19 cellular contexts compared by ENCODE assay signal in genomic region chr10:21161647-21162046, GRCh38.
A peak's percentile ranks its signal among the peaks of the same experiment; 100 is the strongest.
DNase-seq lines count a peak whose midpoint lies in the region; ATAC-seq lines count a peak whose summit lies in the region.
"Had no signal": no experiment of that assay in that cellular context is flagged by ENCODE, and none has a peak within 500 bp of the region (broad histone marks: within the 10 kb centered on the region; RNA-seq: fewer than 3 reads in every experiment).

No MANE protein-coding gene starts in this region.

- H3K9me3 ChIP-seq in HUES48 (ENCODE audit: control insufficient read depth, insufficient read depth, low read length) (peaks cover 10% of the 10 kb centered on the region; the same call in 1 of the 2 replicates), ectodermal cell (ENCODE audit: control insufficient read depth, low read length) (peaks cover 3% of the 10 kb centered on the region)
- H3K9me3 ChIP-seq: SK-N-SH had no signal

- no peak for ATAC-seq in GM18868 (IDR thresholded peaks at IDR 0.05; ENCODE audit: unreplicated experiment)
- ATAC-seq: PC-3 had no signal

- H3K36me3 ChIP-seq in HUES48 (ENCODE audit: control insufficient read depth, insufficient read depth, low read length) (no peaks in the 10 kb centered on the region), ectodermal cell (ENCODE audit: control insufficient read depth, insufficient read depth, low read length) (peaks cover 10% of the 10 kb centered on the region)

- peak overlapping the region; percentile 87 for H3K27ac ChIP-seq in HUES48 (ENCODE audit: low read depth, low read length)
- H3K27ac ChIP-seq in ectodermal cell (ENCODE audit: insufficient read depth, low read depth, low read length, poor library complexity, severe bottlenecking), result peak overlapping the region; percentile 78

- H3K4me3 ChIP-seq in HUES48 (ENCODE audit: low read depth, low read length) (no peak overlapping the region), ectodermal cell (ENCODE audit: insufficient read depth, low read depth, low read length) (no peak overlapping the region)

- no peaks in the 10 kb centered on the region for H3K27me3 ChIP-seq in HUES48 (ENCODE audit: control insufficient read depth, insufficient read depth, low read length)
- H3K27me3 ChIP-seq in ectodermal cell (ENCODE audit: control insufficient read depth, insufficient read depth, low read length, poor library complexity, severe bottlenecking), result no peaks in the 10 kb centered on the region

- H3K9ac ChIP-seq in HUES48 (ENCODE audit: low read depth, low read length), result peak overlapping the region; percentile 18; the same call in 1 of the 2 replicates
- H3K9ac ChIP-seq: SK-N-SH had no signal

- H3K4me1 ChIP-seq in HUES48 (ENCODE audit: control insufficient read depth, insufficient read depth, low read length) (peaks cover 14% of the 10 kb centered on the region), ectodermal cell (ENCODE audit: control insufficient read depth, insufficient read depth, low read length) (peaks cover 9% of the 10 kb centered on the region)

- 50 to 51% methylated on average over 2 of the region's 2 CpGs for WGBS in ectodermal cell, 2 experiments

- peak; percentile 52 for DNase-seq in left kidney (ENCODE audit: low read depth, low spot score)
- no peak for DNase-seq in NCI-H524 treated with DMSO at 0.1 percent for 48 hours (lab: John Stamatoyannopoulos, UW)
- DNase-seq in DMS79 treated with DMSO at 0.1 percent for 48 hours (lab: John Stamatoyannopoulos, UW), result no peak
- DNase-seq in GM03348 (ENCODE audit: low spot score), result no peak
- DNase-seq: ACHN; CD8-positive, alpha-beta memory T cell; GDM1; Karpas-422; NCI-H1417 treated with DMSO at 0.1 percent for 48 hours; NCI-H187 treated with DMSO at 0.1 percent for 48 hours; NCI-H2227 treated with DMSO at 0.1 percent for 48 hours; NCI-H524; PC-3; RPMI8226; SHP77 treated with DMSO at 0.1 percent for 48 hours; SK-N-SH had no signal
